In the genomic region with DNA sequence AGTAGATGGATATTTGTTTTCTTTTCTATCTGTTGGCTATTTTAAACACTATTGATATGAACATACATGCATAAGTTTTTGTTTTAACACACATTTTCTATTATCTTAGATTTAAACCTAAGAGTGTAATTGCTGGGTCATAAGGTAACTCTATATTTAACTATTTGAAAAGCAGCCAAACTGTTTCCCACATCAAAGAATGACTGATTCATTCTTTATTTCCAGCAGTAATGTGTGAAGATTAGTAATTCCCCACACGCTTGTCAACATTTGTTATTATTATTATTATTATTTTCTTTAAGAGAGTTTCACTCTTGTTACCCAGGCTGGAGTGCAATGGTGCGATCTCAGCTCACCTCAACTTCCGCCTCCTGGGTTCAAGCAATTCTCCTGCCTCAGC, we compare ENCODE assay signal across 28 cellular contexts.
"Had no signal": no experiment of that assay in that cellular context is flagged by ENCODE, and none has a peak within 500 bp of the region (broad histone marks: within the 10 kb centered on the region; RNA-seq: fewer than 3 reads in every experiment).

No MANE protein-coding gene starts in this region.

- H3K4me1 ChIP-seq: adrenal gland, gastrocnemius medialis, left ventricle myocardium inferior, stomach, suprapubic skin, tibial artery, upper lobe of right lung had no signal

- H3K4me1 Mint-ChIP-seq: activated naive CD8-positive, alpha-beta T cell treated with anti-CD3 and anti-CD28 coated beads for 36 hours; nephron; stimulated activated naive B cell treated with anti-CD40 and anti-IgM and Interleukin-4, amounts not matched to agents 10 μg/mL and 1 μg/mL and 100 μg/mL, for 72 hours had no signal

- H3K27ac Mint-ChIP-seq: activated naive CD8-positive, alpha-beta T cell treated with anti-CD3 and anti-CD28 coated beads for 36 hours; dendritic cell treated with granulocyte-macrophage colony-stimulating factor and Interleukin-4, amounts not matched to agents 40 ng/mL and 50 ng/mL, for 4 days; nephron; progenitor cell of endocrine pancreas; stimulated activated naive B cell treated with anti-CD40 and anti-IgM and Interleukin-4, amounts not matched to agents 10 μg/mL and 1 μg/mL and 100 μg/mL, for 72 hours; T-helper 2 cell treated with Interferon-gamma antibody and Interleukin-4, amounts not matched to agents 5 μg/mL and 100 μg/mL, for 36 hours had no signal

- H3K27me3 Mint-ChIP-seq: activated naive CD8-positive, alpha-beta T cell treated with anti-CD3 and anti-CD28 coated beads for 36 hours; dendritic cell treated with granulocyte-macrophage colony-stimulating factor and Interleukin-4, amounts not matched to agents 40 ng/mL and 50 ng/mL, for 4 days; progenitor cell of endocrine pancreas; stimulated activated naive B cell treated with anti-CD40 and anti-IgM and Interleukin-4, amounts not matched to agents 10 μg/mL and 1 μg/mL and 100 μg/mL, for 72 hours had no signal

- H3K36me3 ChIP-seq: adrenal gland, brain microvascular endothelial cell, gastrocnemius medialis, left ventricle myocardium inferior, stomach, suprapubic skin, tibial artery, upper lobe of right lung had no signal

- H3K4me3 ChIP-seq: adrenal gland, gastrocnemius medialis, left ventricle myocardium inferior, smooth muscle cell, stomach, suprapubic skin, tibial artery, upper lobe of right lung had no signal

- H3K27me3 ChIP-seq: adrenal gland, brain microvascular endothelial cell, gastrocnemius medialis, stomach, suprapubic skin, tibial artery, upper lobe of right lung had no signal

- DNase-seq: activated CD4-positive, alpha-beta T cell treated with anti-CD3 and anti-CD28 coated beads for 4 hours; activated CD4-positive, alpha-beta T cell treated with anti-CD3 and anti-CD28 coated beads, Interleukin-2, amount 50 U/mL, for 4 hours; activated CD4-positive, CD25-positive, alpha-beta regulatory T cell; activated effector memory CD4-positive, alpha-beta T cell treated with Interleukin-2 at 50 U/mL for 16 hours; activated naive CD4-positive, alpha-beta T cell treated with Interleukin-2 at 50 U/mL for 16 hours; activated naive CD8-positive, alpha-beta T cell treated with anti-CD3 and anti-CD28 coated beads for 36 hours; adrenal gland; aorta; brain microvascular endothelial cell; central memory CD4-positive, alpha-beta T cell; erythroblast; gastrocnemius medialis; glutamatergic neuron; islet precursor cell; left ventricle myocardium inferior; retina; stimulated activated CD4-positive, alpha-beta T cell treated with anti-CD3 and anti-CD28 coated beads, Interleukin-2, amount 100 ng/mL, for 24 hours; stimulated activated naive B cell treated with anti-CD40 and anti-IgM and Interleukin-4, amounts not matched to agents 10 μg/mL and 1 μg/mL and 100 μg/mL, for 72 hours; stomach; T-helper 1 cell; tibial artery; upper lobe of right lung had no signal

- H3K9me3 ChIP-seq: adrenal gland, gastrocnemius medialis, suprapubic skin, upper lobe of right lung had no signal

- H3K4me3 Mint-ChIP-seq: activated naive CD8-positive, alpha-beta T cell treated with anti-CD3 and anti-CD28 coated beads for 36 hours; dendritic cell treated with granulocyte-macrophage colony-stimulating factor and Interleukin-4, amounts not matched to agents 40 ng/mL and 50 ng/mL, for 4 days; nephron; stimulated activated naive B cell treated with anti-CD40 and anti-IgM and Interleukin-4, amounts not matched to agents 10 μg/mL and 1 μg/mL and 100 μg/mL, for 72 hours; T-helper 2 cell treated with Interferon-gamma antibody and Interleukin-4, amounts not matched to agents 5 μg/mL and 100 μg/mL, for 36 hours had no signal

- H3K36me3 Mint-ChIP-seq: activated naive CD8-positive, alpha-beta T cell treated with anti-CD3 and anti-CD28 coated beads for 36 hours; stimulated activated naive B cell treated with anti-CD40 and anti-IgM and Interleukin-4, amounts not matched to agents 10 μg/mL and 1 μg/mL and 100 μg/mL, for 72 hours had no signal

- H3K27ac ChIP-seq: adrenal gland, brain microvascular endothelial cell, gastrocnemius medialis, left ventricle myocardium inferior, stomach, suprapubic skin, tibial artery, upper lobe of right lung had no signal

- ATAC-seq: gastrocnemius medialis; stimulated activated naive B cell treated with anti-CD40 and anti-IgM and Interleukin-4, amounts not matched to agents 10 μg/mL and 1 μg/mL and 100 μg/mL, for 72 hours; upper lobe of right lung had no signal
